Comparison of ENCODE assay signal across 8 cellular contexts in the genomic region with DNA sequence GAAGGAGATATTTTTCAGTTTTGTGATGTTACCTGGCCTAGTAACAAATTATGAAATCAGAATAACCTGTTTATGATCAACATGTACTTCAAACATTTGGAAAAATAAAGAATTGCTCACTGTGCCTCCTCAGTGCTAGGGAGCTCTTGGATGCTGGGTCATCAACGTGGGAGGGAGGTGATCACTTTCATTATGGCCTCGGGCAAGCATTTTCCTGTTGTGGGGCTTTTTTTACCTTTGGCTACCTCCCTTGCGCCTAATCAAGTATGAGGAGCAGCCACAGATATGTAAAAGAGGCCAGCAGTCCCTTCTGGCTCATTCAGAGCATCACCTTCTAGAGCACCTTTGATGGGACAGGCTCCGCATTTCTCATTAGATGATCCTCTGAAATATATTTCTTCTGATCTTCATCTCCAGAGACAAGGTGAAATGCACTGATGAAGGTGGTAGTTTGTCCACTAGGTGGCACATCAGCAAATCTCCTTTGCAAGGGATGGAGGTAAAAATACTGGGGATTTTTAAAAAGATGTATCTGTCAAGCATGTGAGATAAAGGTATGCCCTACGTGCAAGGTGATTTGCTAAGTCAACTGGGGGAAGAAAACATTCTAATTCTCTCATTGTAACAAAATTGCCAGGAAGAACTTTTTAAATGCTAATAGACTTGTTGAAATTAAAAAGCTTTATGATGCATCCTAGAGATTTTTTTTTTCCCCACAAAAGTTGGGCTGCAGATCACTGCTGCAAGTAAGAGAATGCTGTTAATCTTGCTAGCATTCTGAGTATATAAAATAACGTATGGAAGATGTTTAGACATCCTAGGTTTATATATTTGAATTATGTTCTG.
DNase-seq lines count a peak whose midpoint lies in the region; ATAC-seq and TF ChIP-seq lines count a peak whose summit lies in the region.

No MANE protein-coding gene starts in this region.

- H3K9me3 ChIP-seq in H9 (ENCODE audit: control insufficient read depth, low read depth, low read length), result no peaks in the 10 kb centered on the region

- H3K79me2 ChIP-seq in H9 (ENCODE audit: insufficient read depth, low read length), result no peaks in the 10 kb centered on the region

- no peak overlapping the region for H3K4me3 Mint-ChIP-seq in H9
- no peak overlapping the region for H3K4me3 Mint-ChIP-seq in activated T-cell treated with anti-CD3 and anti-CD28 coated beads, Interleukin-2, amount 50 U/mL, for 4 hours
- no peak overlapping the region for H3K4me3 Mint-ChIP-seq in glutamatergic neuron (ENCODE audit: unreplicated experiment)

- no peak overlapping the region for H2BK5ac ChIP-seq in H9 (ENCODE audit: insufficient read length, low read length)

- no peak overlapping the region for H3K27ac ChIP-seq in H9 (ENCODE audit: insufficient read length, low read depth, low read length)

- no peak overlapping the region for H3K4me2 ChIP-seq in H9 (ENCODE audit: insufficient read depth, insufficient read length, low read length)

- no peak overlapping the region for H2BK15ac ChIP-seq in H9 (ENCODE audit: low read depth, low read length)

- no peaks in the 10 kb centered on the region for H3K23me2 ChIP-seq in H9 (ENCODE audit: insufficient read length, low read depth, low read length, poor library complexity, severe bottlenecking)

- H3K9ac ChIP-seq in H9 (ENCODE audit: extremely low read depth, insufficient read length, low read length), result no peak overlapping the region

- peak; percentile 27 for DNase-seq in NK-92 treated with Interleukin-12 subunit alpha and Interleukin-12 subunit beta, amount 100 ng/mL, for 24 hours (lab: John Stamatoyannopoulos, UW)
- no peak for DNase-seq in NK-92 (lab: John Stamatoyannopoulos, UW; ENCODE audit: unreplicated experiment)
- no peak for DNase-seq in H9
- DNase-seq in NCI-H345 (lab: John Stamatoyannopoulos, UW), result peak; percentile 13
- peak; percentile 18 for DNase-seq in activated T-cell treated with anti-CD3 and anti-CD28 coated beads, Interleukin-2, amount 50 U/mL, for 4 hours
- DNase-seq in glutamatergic neuron, result no peak
- DNase-seq in retina, result peak; percentile 36
- no peak for DNase-seq in cerebellar nuclear complex (lab: John Stamatoyannopoulos, UW)

- H2BK120ac ChIP-seq in H9 (ENCODE audit: low read depth, low read length, poor library complexity, severe bottlenecking), result no peak overlapping the region

- WGBS in H9 (ENCODE audit: extremely low coverage, insufficient read length, low lambda C conversion rate), result no CpG with 5 or more reads among the region's 6 CpGs

- H4K5ac ChIP-seq in H9 (ENCODE audit: insufficient read length, low read depth, low read length), result no peak overlapping the region

- no peaks in the 10 kb centered on the region for H4K20me1 ChIP-seq in H9 (ENCODE audit: control insufficient read depth, insufficient read depth, insufficient read length)

- H3K18ac ChIP-seq in H9 (ENCODE audit: insufficient read length, low read depth, low read length), result no peak overlapping the region

- no peaks in the 10 kb centered on the region; the same call in 1 of the 2 replicates for H3K4me1 ChIP-seq in H9 (ENCODE audit: insufficient read depth, low read length)

- no peaks in the 10 kb centered on the region for H3K27me3 ChIP-seq in H9 (ENCODE audit: insufficient read depth, low read length)

- H3K4me1 Mint-ChIP-seq in H9 (peaks cover 14 to 29% of the 10 kb centered on the region in 2 experiments), glutamatergic neuron (ENCODE audit: low read depth, unreplicated experiment) (peaks cover 11% of the 10 kb centered on the region)
- no peaks in the 10 kb centered on the region for H3K4me1 Mint-ChIP-seq in activated T-cell treated with anti-CD3 and anti-CD28 coated beads, Interleukin-2, amount 50 U/mL, for 4 hours (ENCODE audit: low read depth)

- peak overlapping the region in 1 of 3 experiments; percentile 81; a peak in 2 of 7 replicates for H3K27ac Mint-ChIP-seq in H9
- H3K27ac Mint-ChIP-seq in glutamatergic neuron (ENCODE audit: unreplicated experiment), result no peak overlapping the region

- H4K91ac ChIP-seq in H9 (ENCODE audit: insufficient read length, low read depth, low read length), result no peak overlapping the region

- H3K36me3 Mint-ChIP-seq in H9 (ENCODE audit: insufficient read depth in 1 of 3, low read depth in 3 of 3) (no peaks in the 10 kb centered on the region), glutamatergic neuron (ENCODE audit: unreplicated experiment) (no peaks in the 10 kb centered on the region)
- H3K36me3 Mint-ChIP-seq in activated T-cell treated with anti-CD3 and anti-CD28 coated beads, Interleukin-2, amount 50 U/mL, for 4 hours (ENCODE audit: insufficient read depth), result no peaks in the 10 kb centered on the region

- H3K27me3 Mint-ChIP-seq in H9 (ENCODE audit: low read depth) (no peaks in the 10 kb centered on the region; the same call in 1 of the 2 replicates), glutamatergic neuron (ENCODE audit: unreplicated experiment) (no peaks in the 10 kb centered on the region)
- peaks cover 4% of the 10 kb centered on the region for H3K27me3 Mint-ChIP-seq in activated T-cell treated with anti-CD3 and anti-CD28 coated beads, Interleukin-2, amount 50 U/mL, for 4 hours (ENCODE audit: low read depth)

- no peak overlapping the region for H3K23ac ChIP-seq in H9 (ENCODE audit: insufficient read length, low read depth, low read length)

- no peak overlapping the region for H2AFZ ChIP-seq in H9 (ENCODE audit: low read length)

- H2BK12ac ChIP-seq in H9 (ENCODE audit: insufficient read length, low read depth, low read length), result no peak overlapping the region

- no peak overlapping the region for H3K56ac ChIP-seq in H9 (ENCODE audit: insufficient read length, low read depth, low read length)

- no peak overlapping the region for H2AK5ac ChIP-seq in H9 (ENCODE audit: insufficient read length, low read length)

- no peak overlapping the region for H3T11ph ChIP-seq in H9 (ENCODE audit: low read length)

- H2BK20ac ChIP-seq in H9 (ENCODE audit: low read depth, low read length, poor library complexity, severe bottlenecking), result no peak overlapping the region

- no peaks in the 10 kb centered on the region for H3K79me1 ChIP-seq in H9 (ENCODE audit: insufficient read depth, low read depth, low read length, poor library complexity, severe bottlenecking)

- H3K4ac ChIP-seq in H9 (ENCODE audit: low read depth, low read length), result no peak overlapping the region

- H3K14ac ChIP-seq in H9 (ENCODE audit: insufficient read depth, low read length), result no peak overlapping the region

- no peak overlapping the region for H4K8ac ChIP-seq in H9 (replicated peaks; ENCODE audit: insufficient read length, low read depth, low read length)

- H3K9me3 Mint-ChIP-seq in H9 (no peaks in the 10 kb centered on the region), glutamatergic neuron (ENCODE audit: unreplicated experiment) (no peaks in the 10 kb centered on the region)
- H3K9me3 Mint-ChIP-seq in activated T-cell treated with anti-CD3 and anti-CD28 coated beads, Interleukin-2, amount 50 U/mL, for 4 hours, result no peaks in the 10 kb centered on the region

- peak; percentile 79 for TF ChIP-seq CTCF in H9 (conservative IDR thresholded peaks at IDR 0.05)
- peak; percentile 91 for TF ChIP-seq CTCF in glutamatergic neuron (IDR thresholded peaks at IDR 0.05; ENCODE audit: partially characterized antibody, unreplicated experiment)

- ATAC-seq in activated T-cell treated with anti-CD3 and anti-CD28 coated beads, Interleukin-2, amount 50 U/mL, for 4 hours, result peak; percentile 51 to 59

Comparison
In these comparisons a context has a peak if more than half of its experiments do, and no peak if none do; other contexts are left out.
1. DNase-seq: peak in NK-92 treated with Interleukin-12 subunit alpha and Interleukin-12 subunit beta, amount 100 ng/mL, for 24 hours (single experiment), NCI-H345 (single experiment), activated T-cell treated with anti-CD3 and anti-CD28 coated beads, Interleukin-2, amount 50 U/mL, for 4 hours (single experiment) and retina (single experiment); none in NK-92 (single experiment), H9 (single experiment), glutamatergic neuron (single experiment) and cerebellar nuclear complex (0 of 2).